ENCODE assay signal across 2 cellular contexts in the genomic region with DNA sequence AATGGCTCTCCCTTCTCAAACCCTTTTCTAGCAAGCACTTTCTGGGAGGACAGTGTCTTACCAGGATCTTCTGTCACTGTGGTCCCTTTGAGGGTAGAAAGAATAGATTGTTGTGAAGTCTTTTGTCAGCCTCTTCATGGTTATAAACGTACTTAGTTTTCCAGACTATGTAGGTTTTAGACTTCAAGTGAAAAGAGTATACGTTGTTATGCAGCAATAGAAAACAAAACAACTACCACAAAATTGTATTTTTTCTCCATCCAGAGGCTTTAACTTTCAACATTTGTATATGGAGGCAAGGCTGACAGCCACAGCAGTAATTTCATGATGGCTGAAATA.
TF ChIP-seq lines count a peak whose summit lies in the region.

No MANE protein-coding gene starts in this region.

TF ChIP-seq in GM12878, 131 proteins besides CTCF, POLR2A, EP300 and RAD21:
- TF ChIP-seq, protein P1, sequence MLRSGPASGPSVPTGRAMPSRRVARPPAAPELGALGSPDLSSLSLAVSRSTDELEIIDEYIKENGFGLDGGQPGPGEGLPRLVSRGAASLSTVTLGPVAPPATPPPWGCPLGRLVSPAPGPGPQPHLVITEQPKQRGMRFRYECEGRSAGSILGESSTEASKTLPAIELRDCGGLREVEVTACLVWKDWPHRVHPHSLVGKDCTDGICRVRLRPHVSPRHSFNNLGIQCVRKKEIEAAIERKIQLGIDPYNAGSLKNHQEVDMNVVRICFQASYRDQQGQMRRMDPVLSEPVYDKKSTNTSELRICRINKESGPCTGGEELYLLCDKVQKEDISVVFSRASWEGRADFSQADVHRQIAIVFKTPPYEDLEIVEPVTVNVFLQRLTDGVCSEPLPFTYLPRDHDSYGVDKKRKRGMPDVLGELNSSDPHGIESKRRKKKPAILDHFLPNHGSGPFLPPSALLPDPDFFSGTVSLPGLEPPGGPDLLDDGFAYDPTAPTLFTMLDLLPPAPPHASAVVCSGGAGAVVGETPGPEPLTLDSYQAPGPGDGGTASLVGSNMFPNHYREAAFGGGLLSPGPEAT (IDR thresholded peaks at IDR 0.05; ENCODE audit: low read depth) = peak; percentile 7; the same call in 1 of the 2 replicates
- no peak for TF ChIP-seq BMI1 (IDR thresholded peaks at IDR 0.05; ENCODE audit: borderline replicate concordance)

TF ChIP-seq in HepG2, 621 proteins besides CTCF, POLR2A, EP300 and RAD21:
- TF ChIP-seq ZNF816 (CRISPR knock-in tag; IDR thresholded peaks at IDR 0.05; ENCODE audit: borderline replicate concordance) (no peak), SNAI1 (CRISPR knock-in tag; IDR thresholded peaks at IDR 0.05; ENCODE audit: borderline replicate concordance) (no peak), RAD51 (IDR thresholded peaks at IDR 0.05; ENCODE audit: borderline replicate concordance) (no peak), DPF2 (CRISPR knock-in tag; IDR thresholded peaks at IDR 0.05; ENCODE audit: borderline replicate concordance, low read depth) (no peak), BCL6 (CRISPR knock-in tag; IDR thresholded peaks at IDR 0.05) (no peak), ZKSCAN5 (CRISPR knock-in tag; IDR thresholded peaks at IDR 0.05) (no peak), FOXM1 (CRISPR knock-in tag; IDR thresholded peaks at IDR 0.05) (no peak), POGZ (CRISPR knock-in tag; IDR thresholded peaks at IDR 0.05) (no peak), GATAD1 (CRISPR knock-in tag; IDR thresholded peaks at IDR 0.05) (no peak), HMG20B (CRISPR knock-in tag; conservative IDR thresholded peaks at IDR 0.05) (no peak), ZNF616 (CRISPR knock-in tag; IDR thresholded peaks at IDR 0.05; ENCODE audit: low read depth) (no peak), EZH2 (conservative IDR thresholded peaks at IDR 0.05; ENCODE audit: low read depth, low read length) (no peak), ZBTB20 (CRISPR knock-in tag; IDR thresholded peaks at IDR 0.05; ENCODE audit: borderline replicate concordance, low read depth) (no peak)
- TF ChIP-seq, protein P2, sequence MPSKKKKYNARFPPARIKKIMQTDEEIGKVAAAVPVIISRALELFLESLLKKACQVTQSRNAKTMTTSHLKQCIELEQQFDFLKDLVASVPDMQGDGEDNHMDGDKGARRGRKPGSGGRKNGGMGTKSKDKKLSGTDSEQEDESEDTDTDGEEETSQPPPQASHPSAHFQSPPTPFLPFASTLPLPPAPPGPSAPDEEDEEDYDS (CRISPR knock-in tag; IDR thresholded peaks at IDR 0.05) = no peak
- TF ChIP-seq, protein P3, sequence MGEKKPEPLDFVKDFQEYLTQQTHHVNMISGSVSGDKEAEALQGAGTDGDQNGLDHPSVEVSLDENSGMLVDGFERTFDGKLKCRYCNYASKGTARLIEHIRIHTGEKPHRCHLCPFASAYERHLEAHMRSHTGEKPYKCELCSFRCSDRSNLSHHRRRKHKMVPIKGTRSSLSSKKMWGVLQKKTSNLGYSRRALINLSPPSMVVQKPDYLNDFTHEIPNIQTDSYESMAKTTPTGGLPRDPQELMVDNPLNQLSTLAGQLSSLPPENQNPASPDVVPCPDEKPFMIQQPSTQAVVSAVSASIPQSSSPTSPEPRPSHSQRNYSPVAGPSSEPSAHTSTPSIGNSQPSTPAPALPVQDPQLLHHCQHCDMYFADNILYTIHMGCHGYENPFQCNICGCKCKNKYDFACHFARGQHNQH (CRISPR knock-in tag; IDR thresholded peaks at IDR 0.05) = no peak
TF ChIP-seq in HepG2: peak in this region for 0.
